16 cellular contexts compared by ENCODE assay signal in the genomic region with DNA sequence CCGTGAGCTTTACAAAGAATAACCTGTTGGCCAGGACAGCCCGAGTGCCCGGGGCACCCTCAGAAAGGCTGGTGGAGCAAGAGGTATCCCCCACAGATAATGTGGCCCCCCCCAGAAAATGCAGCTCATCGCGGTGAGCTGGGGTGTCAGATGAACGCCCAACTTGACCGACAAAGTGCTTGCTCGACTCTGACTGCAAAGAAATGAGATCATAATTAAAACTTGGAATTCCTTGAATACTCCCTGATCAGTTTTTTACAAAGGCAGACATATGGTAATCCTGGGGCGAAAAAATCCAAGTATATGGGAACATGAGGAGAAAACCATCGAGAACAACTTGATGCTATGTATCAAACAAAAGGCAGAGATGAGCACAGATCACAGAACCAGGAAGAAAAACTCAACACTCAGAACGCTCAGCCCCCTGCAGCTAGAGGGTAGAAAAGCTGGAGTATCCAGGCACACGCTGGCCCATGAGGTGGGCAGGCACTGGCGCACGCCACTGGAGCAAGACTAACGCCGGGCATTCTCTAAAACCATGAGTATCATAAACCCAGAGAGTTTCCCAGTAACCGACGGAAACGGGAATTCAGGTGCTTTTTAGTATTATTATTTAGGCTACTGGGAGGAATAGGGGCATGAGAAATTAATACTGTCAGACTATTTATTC.
DNase-seq lines count a peak whose midpoint lies in the region; ATAC-seq, FAIRE-seq and TF ChIP-seq lines count a peak whose summit lies in the region.
"Had no signal": no experiment of that assay in that cellular context is flagged by ENCODE, and none has a peak within 500 bp of the region (broad histone marks: within the 10 kb centered on the region; RNA-seq: fewer than 3 reads in every experiment).

No MANE protein-coding gene starts in this region.

- peaks cover 91% of the 10 kb centered on the region for H3K79me2 ChIP-seq in osteoblast (ENCODE audit: insufficient read depth, low read length)

- 71 to 80% methylated on average over 19 of the region's 19 CpGs for WGBS in heart right ventricle, 2 donors

- no peak overlapping the region for H2AFZ ChIP-seq in osteoblast (ENCODE audit: low read length)

- H4K20me1 ChIP-seq in osteoblast (ENCODE audit: insufficient read depth, low read length): peaks cover 12% of the 10 kb centered on the region

- H3K36me3 ChIP-seq in heart right ventricle: peaks cover 0 to 52% (median 14%) of the 10 kb centered on the region in 9 donors
- peaks cover 97% of the 10 kb centered on the region for H3K36me3 ChIP-seq in osteoblast (ENCODE audit: insufficient read depth, low read length)

- no peak for FAIRE-seq in GM12891 (lab: Jason Lieb, UNC)

- H3K4me3 ChIP-seq in heart right ventricle: peak overlapping the region in 1 of 10 donors; percentile 12
- no peak overlapping the region for H3K4me3 ChIP-seq in osteoblast (ENCODE audit: insufficient read depth, low read length)

- H3K36me3 Mint-ChIP-seq in immature natural killer cell: peaks cover 14 to 35% (median 29%) of the 10 kb centered on the region in 3 donors

- no peaks in the 10 kb centered on the region for H3K9me3 Mint-ChIP-seq in immature natural killer cell
- H3K9me3 Mint-ChIP-seq: activated B cell treated with CpG ODN at 0.5 μM for 24 hours; activated naive CD4-positive, alpha-beta T cell treated with anti-CD3 and anti-CD28 coated beads, Interleukin-2, amount 50 U/mL, for 24 hours; central memory CD8-positive, alpha-beta T cell had no signal

- ATAC-seq in Right ventricle myocardium inferior (peak; percentile 20), heart right ventricle (peak in 4 of 8 donors; percentile 3 to 42 (median 24))

- intact Hi-C loops in Right ventricle myocardium inferior (cut with DNase I) (no loop called here), cardiac septum (cut with DNase I) (no loop called here), heart right ventricle (cut with DNase I) (loop anchor here in 2 of 10 donors (10.0 kb wide), 2 partner anchors 102 to 382 kb away; a partner anchor contains a TSS)

- no peaks in the 10 kb centered on the region for H3K4me1 Mint-ChIP-seq in immature natural killer cell
- H3K4me1 Mint-ChIP-seq: activated B cell treated with CpG ODN at 0.5 μM for 24 hours; activated naive CD4-positive, alpha-beta T cell treated with anti-CD3 and anti-CD28 coated beads, Interleukin-2, amount 50 U/mL, for 24 hours; central memory CD8-positive, alpha-beta T cell had no signal

- DNase-seq in Right ventricle myocardium inferior (ENCODE audit: missing footprints): no peak
- no peak for DNase-seq in cardiac septum (ENCODE audit: low spot score)
- no peak for DNase-seq in heart right ventricle
- DNase-seq in osteoblast (ENCODE audit: insufficient read length, low spot score, missing footprints): no peak
- DNase-seq in GM12891 (ENCODE audit: insufficient read length, low spot score): no peak
- DNase-seq in immature natural killer cell: no peak
- no peak for DNase-seq in stimulated activated CD4-positive, alpha-beta T cell treated with anti-CD3 and anti-CD28 coated beads, Interleukin-4, amount 100 ng/mL, for 4 hours
- no peak for DNase-seq in mucosa of gallbladder (ENCODE audit: low spot score)
- DNase-seq: 8988T; activated B cell treated with CpG ODN at 0.5 μM for 24 hours; COR-L47; GF-D8; NCI-H1092; stimulated activated naive CD4-positive, alpha-beta T cell had no signal

- H3K27ac Mint-ChIP-seq in immature natural killer cell: no peak overlapping the region
- H3K27ac Mint-ChIP-seq: activated B cell treated with CpG ODN at 0.5 μM for 24 hours; activated naive CD4-positive, alpha-beta T cell treated with anti-CD3 and anti-CD28 coated beads, Interleukin-2, amount 50 U/mL, for 24 hours had no signal

- peaks cover 0 to 4% (median 2%) of the 10 kb centered on the region in 3 donors for H3K27me3 Mint-ChIP-seq in immature natural killer cell (ENCODE audit: low read depth in 3 of 3)
- H3K27me3 Mint-ChIP-seq: activated naive CD4-positive, alpha-beta T cell treated with anti-CD3 and anti-CD28 coated beads, Interleukin-2, amount 50 U/mL, for 24 hours; central memory CD8-positive, alpha-beta T cell had no signal

- TF ChIP-seq CTCF in heart right ventricle (IDR thresholded peaks at IDR 0.05) (no peak), osteoblast (IDR thresholded peaks at IDR 0.05; ENCODE audit: extremely low read depth, low read depth, low read length) (no peak)

- H3K4me2 ChIP-seq in osteoblast (ENCODE audit: insufficient read depth, low read length): no peak overlapping the region

- H3K9me3 ChIP-seq in heart right ventricle: no peaks in the 10 kb centered on the region
- peaks cover 14% of the 10 kb centered on the region for H3K9me3 ChIP-seq in osteoblast (ENCODE audit: low read depth, low read length)

- H3K27ac ChIP-seq in heart right ventricle: peak overlapping the region in 8 of 10 donors; percentile 11 to 84 (median 80)
- H3K27ac ChIP-seq in osteoblast (ENCODE audit: low read depth, low read length): peak overlapping the region; percentile 85

- H3K27me3 ChIP-seq in heart right ventricle: no peaks in the 10 kb centered on the region
- no peaks in the 10 kb centered on the region for H3K27me3 ChIP-seq in osteoblast (ENCODE audit: insufficient read depth, low read length)

- no peak overlapping the region for H3K4me3 Mint-ChIP-seq in immature natural killer cell
- H3K4me3 Mint-ChIP-seq: activated B cell treated with CpG ODN at 0.5 μM for 24 hours; activated naive CD4-positive, alpha-beta T cell treated with anti-CD3 and anti-CD28 coated beads, Interleukin-2, amount 50 U/mL, for 24 hours; central memory CD8-positive, alpha-beta T cell had no signal

- no peak for TF ChIP-seq POLR2A in GM12891 (IDR thresholded peaks at IDR 0.05; ENCODE audit: low read depth, low read length)

- H3K4me1 ChIP-seq in heart right ventricle: peaks cover 6 to 46% (median 19%) of the 10 kb centered on the region in 9 donors
- H3K4me1 ChIP-seq in osteoblast (ENCODE audit: insufficient read depth, low read length): peaks cover 50% of the 10 kb centered on the region

TF ChIP-seq in GM12891, 5 proteins besides CTCF, POLR2A, EP300 and RAD21:
- TF ChIP-seq POLR2AphosphoS5 (IDR thresholded peaks at IDR 0.05; ENCODE audit: low read depth, low read length) (no peak), TAF1 (IDR thresholded peaks at IDR 0.05; ENCODE audit: low read depth, low read length) (no peak), POU2F2 (IDR thresholded peaks at IDR 0.05; ENCODE audit: low read depth, low read length) (no peak), SPI1 (IDR thresholded peaks at IDR 0.05; ENCODE audit: low read depth, low read length) (no peak), PAX5 (IDR thresholded peaks at IDR 0.05; ENCODE audit: insufficient read depth, low read length, severe bottlenecking) (no peak)
